Comparison of ENCODE assay signal across 2 cellular contexts in genomic region chr14:102873546-102874061, GRCh38.
TF ChIP-seq lines count a peak whose summit lies in the region.

No MANE protein-coding gene starts in this region.

TF ChIP-seq in HCT116, 20 proteins besides CTCF, POLR2A, EP300 and RAD21 (continued from another document):
- TF ChIP-seq ZBTB33 (IDR thresholded peaks at IDR 0.05; ENCODE audit: extremely low read depth, insufficient replicate concordance, low read length) (no peak), CEBPB (IDR thresholded peaks at IDR 0.05; ENCODE audit: low read depth) (no peak), SIN3A (IDR thresholded peaks at IDR 0.05; ENCODE audit: low read depth) (no peak)

TF ChIP-seq in SK-N-SH treated with all-trans-retinoic acid at 6 μM for 48 hours, 23 proteins besides CTCF, POLR2A, EP300 and RAD21 (continued from another document):
- no peak for TF ChIP-seq TSHZ2 (CRISPR knock-in tag; IDR thresholded peaks at IDR 0.05)
- TF ChIP-seq ZNF8 (CRISPR knock-in tag; IDR thresholded peaks at IDR 0.05) = no peak
- TF ChIP-seq SNAI2 (CRISPR knock-in tag; IDR thresholded peaks at IDR 0.05) = no peak
- TF ChIP-seq ARNTL (CRISPR knock-in tag; IDR thresholded peaks at IDR 0.05; ENCODE audit: borderline replicate concordance, low read depth) = no peak
